In genomic region chr7:29282819-29283414, GRCh38 we compare ENCODE assay signal across 10 cellular contexts.
A peak's percentile ranks its signal among the peaks of the same experiment; 100 is the strongest.
DNase-seq lines count a peak whose midpoint lies in the region; ATAC-seq, FAIRE-seq and TF ChIP-seq lines count a peak whose summit lies in the region.
"Had no signal": no experiment of that assay in that cellular context is flagged by ENCODE, and none has a peak within 500 bp of the region (broad histone marks: within the 10 kb centered on the region; RNA-seq: fewer than 3 reads in every experiment).

No MANE protein-coding gene starts in this region.

- peaks cover 22% of the 10 kb centered on the region for H3K4me1 Mint-ChIP-seq in type B pancreatic cell (ENCODE audit: unreplicated experiment)

- H3K9ac ChIP-seq in K562 (ENCODE audit: insufficient read depth in 1 of 2, low read depth in 2 of 2, low read length in 2 of 2) = no peak overlapping the region

- H3K27ac Mint-ChIP-seq in type B pancreatic cell = peak overlapping the region; percentile 22
- H3K27ac Mint-ChIP-seq: stimulated activated naive CD8-positive, alpha-beta T cell treated with anti-CD3 and anti-CD28 coated beads, Interleukin-15, Interleukin-2, amounts not matched to agents 100 ng/mL and 50 ng/mL, for 24 hours had no signal

- 4% methylated on average over 13 of the region's 13 CpGs for WGBS in K562 (ENCODE audit: insufficient coverage, low coverage, missing lambda C conversion rate)
- 76 to 87% (median 83%) methylated on average over 13 of the region's 13 CpGs for WGBS in stomach, 5 donors

- no peak overlapping the region for H3K4me2 ChIP-seq in K562 (ENCODE audit: insufficient read depth, low read length)

- H3K36me3 ChIP-seq in left ventricle myocardium inferior (no peaks in the 10 kb centered on the region), K562 (ENCODE audit: control insufficient read depth, insufficient read depth, low read length) (no peaks in the 10 kb centered on the region), stomach (no peaks in the 10 kb centered on the region)
- H3K36me3 ChIP-seq: gastrocnemius medialis had no signal

- 0 out of 2 replicates have a peak overlapping the region, but pooled peaks have one; percentile 39 for H2AFZ ChIP-seq in K562 (ENCODE audit: low read depth, low read length)

- no peaks in the 10 kb centered on the region for H3K9me1 ChIP-seq in K562 (ENCODE audit: control insufficient read depth, insufficient read depth, low read length)

- no peaks in the 10 kb centered on the region for H4K20me1 ChIP-seq in K562 (replicated peaks; ENCODE audit: control insufficient read depth, insufficient read depth, low read length)

- no TSS peak for BruUV-seq in K562 (replicated peaks; lab: Mats Ljungman, UMichigan)

- no peak for TF ChIP-seq EP300 in K562 (IDR thresholded peaks at IDR 0.05; ENCODE audit: low read length)
- TF ChIP-seq EP300 in stomach (IDR thresholded peaks at IDR 0.05) = no peak

- CTCF ChIA-PET in K562 (lab: Yijun Ruan, JAX; ENCODE audit: low intra/inter-chr PET ratio) = no interaction called here

- intact Hi-C loops in left ventricle myocardium inferior (cut with micrococcal nuclease) (no loop called here), cardiac septum (cut with DNase I) (no loop called here), K562 (cut with micrococcal nuclease) (no loop called here), stomach (cut with DNase I; ENCODE audit: low total_unique reads) (no loop called here)

- H3K4me1 ChIP-seq in left ventricle myocardium inferior (peaks cover 33% of the 10 kb centered on the region), K562 (replicated peaks in 1 of 2; ENCODE audit: control insufficient read depth in 2 of 2, insufficient read depth in 2 of 2, low read length in 2 of 2) (no peaks in the 10 kb centered on the region), stomach (peaks cover 0 to 14% (median 3%) of the 10 kb centered on the region in 4 donors)
- H3K4me1 ChIP-seq: gastrocnemius medialis had no signal

- no peak for TF ChIP-seq POLR2A in K562 (conservative IDR thresholded peaks at IDR 0.05)
- no peak for TF ChIP-seq POLR2A in stomach (IDR thresholded peaks at IDR 0.05)

- H3K79me2 ChIP-seq in K562 (ENCODE audit: control insufficient read depth, insufficient read depth, low read length) = no peaks in the 10 kb centered on the region

- H3K9me3 Mint-ChIP-seq in type B pancreatic cell = no peaks in the 10 kb centered on the region
- H3K9me3 Mint-ChIP-seq: stimulated activated naive CD8-positive, alpha-beta T cell treated with anti-CD3 and anti-CD28 coated beads, Interleukin-15, Interleukin-2, amounts not matched to agents 100 ng/mL and 50 ng/mL, for 24 hours had no signal

- in situ Hi-C loops in K562 (cut with MboI) = no loop called here

- H3K9me3 ChIP-seq in left ventricle myocardium inferior (replicated peaks) (no peaks in the 10 kb centered on the region), K562 (replicated peaks; ENCODE audit: control insufficient read depth, insufficient read depth, low read depth, low read length) (no peaks in the 10 kb centered on the region), stomach (no peaks in the 10 kb centered on the region)
- H3K9me3 ChIP-seq: gastrocnemius medialis had no signal

- peaks cover 26% of the 10 kb centered on the region for H3K27me3 Mint-ChIP-seq in type B pancreatic cell

- no peak for TF ChIP-seq RAD21 in K562 (CRISPR knock-in tag; conservative IDR thresholded peaks at IDR 0.05 in 1 of 2, IDR thresholded peaks at IDR 0.05 in 1 of 2)

- no peak for FAIRE-seq in K562 (lab: Jason Lieb, UNC)

- no peak for DNase-seq in left ventricle myocardium inferior
- DNase-seq in cardiac septum (ENCODE audit: low spot score) = no peak
- DNase-seq in NCI-H2196 treated with DMSO at 0.1 percent for 48 hours (lab: John Stamatoyannopoulos, UW; ENCODE audit: unreplicated experiment) = peak; percentile 22
- no peak for DNase-seq in K562 (ENCODE audit: extremely low read depth in 1 of 4, low spot score in 3 of 4)
- DNase-seq in type B pancreatic cell (ENCODE audit: extremely low spot score, unreplicated experiment) = no peak
- DNase-seq in activated effector memory CD4-positive, alpha-beta T cell treated with anti-CD3 and anti-CD28 coated beads, Interleukin-2, amount 50 U/mL, for 16 hours = no peak
- no peak for DNase-seq in hypothalamus (lab: John Stamatoyannopoulos, UW)
- DNase-seq in stomach = no peak
- DNase-seq: gastrocnemius medialis had no signal

- no peak overlapping the region for H3K4me3 ChIP-seq in left ventricle myocardium inferior
- H3K4me3 ChIP-seq in K562 = no peak overlapping the region
- no peak overlapping the region for H3K4me3 ChIP-seq in stomach
- H3K4me3 ChIP-seq: gastrocnemius medialis had no signal

- TF ChIP-seq CTCF in left ventricle myocardium inferior (IDR thresholded peaks at IDR 0.05; ENCODE audit: borderline replicate concordance) (no peak), K562 (IDR thresholded peaks at IDR 0.05 in 2 of 3, conservative IDR thresholded peaks at IDR 0.05 in 1 of 3; ENCODE audit: insufficient read depth in 2 of 3, low read depth in 1 of 3, low read length in 3 of 3) (no peak), type B pancreatic cell (conservative IDR thresholded peaks at IDR 0.05) (no peak), stomach (IDR thresholded peaks at IDR 0.05) (no peak)

- peak overlapping the region; percentile 47 for H3K27ac ChIP-seq in left ventricle myocardium inferior (replicated peaks)
- no peak overlapping the region for H3K27ac ChIP-seq in K562 (ENCODE audit: extremely low read depth, low read depth, low read length)
- H3K27ac ChIP-seq in stomach = no peak overlapping the region

- H3K27me3 ChIP-seq in left ventricle myocardium inferior (ENCODE audit: low read depth) (no peaks in the 10 kb centered on the region), K562 (ENCODE audit: control insufficient read depth in 2 of 2, insufficient read depth in 2 of 2, low read length in 2 of 2) (peaks cover 0 to 12% of the 10 kb centered on the region in 2 experiments; a peak in 2 of 5 replicates), stomach (no peaks in the 10 kb centered on the region)
- H3K27me3 ChIP-seq: gastrocnemius medialis had no signal

- POLR2A ChIA-PET in K562 (lab: Yijun Ruan, JAX) = interaction anchor here (1.0 kb wide), 1 partner anchor 11 kb away, joined by 3 read pairs; no protein-coding TSS in a partner anchor

- no peak for ATAC-seq in K562

- H3K4me3 Mint-ChIP-seq in type B pancreatic cell = peak overlapping the region; percentile 47
- H3K4me3 Mint-ChIP-seq: stimulated activated naive CD8-positive, alpha-beta T cell treated with anti-CD3 and anti-CD28 coated beads, Interleukin-15, Interleukin-2, amounts not matched to agents 100 ng/mL and 50 ng/mL, for 24 hours had no signal

- peaks cover 6% of the 10 kb centered on the region for H3K36me3 Mint-ChIP-seq in type B pancreatic cell

TF ChIP-seq in K562, 482 proteins besides CTCF, POLR2A, EP300 and RAD21:
- TF ChIP-seq ETS2 (tag; IDR thresholded peaks at IDR 0.05; ENCODE audit: borderline replicate concordance, poor library complexity, severe bottlenecking) (no peak), ZNF609 (CRISPR knock-in tag; IDR thresholded peaks at IDR 0.05; ENCODE audit: borderline replicate concordance) (no peak)
